21 cellular contexts compared by ENCODE assay signal in genomic region chr7:156148547-156148946, GRCh38.
A peak's percentile ranks its signal among the peaks of the same experiment; 100 is the strongest.
DNase-seq lines count a peak whose midpoint lies in the region; ATAC-seq and TF ChIP-seq lines count a peak whose summit lies in the region.
"Had no signal": no experiment of that assay in that cellular context is flagged by ENCODE, and none has a peak within 500 bp of the region (broad histone marks: within the 10 kb centered on the region; RNA-seq: fewer than 3 reads in every experiment).

No MANE protein-coding gene starts in this region.

- H3K9me3 ChIP-seq in trophoblast cell (ENCODE audit: insufficient read depth, low read depth, low read length): no peaks in the 10 kb centered on the region
- no peaks in the 10 kb centered on the region for H3K9me3 ChIP-seq in lower lobe of right lung
- H3K9me3 ChIP-seq in T-helper 17 cell (ENCODE audit: control insufficient read depth, low read length, poor library complexity, severe bottlenecking): no peaks in the 10 kb centered on the region
- H3K9me3 ChIP-seq: BLaER1, Caco-2 had no signal

- no peak overlapping the region for H3K4me3 ChIP-seq in trophoblast cell (ENCODE audit: low read depth, low read length)
- H3K4me3 ChIP-seq in lower lobe of right lung: no peak overlapping the region
- H3K4me3 ChIP-seq: BLaER1, GM23248 had no signal

- no peak overlapping the region for H2AFZ ChIP-seq in trophoblast cell (ENCODE audit: insufficient read depth, low read length, poor library complexity)
- H2AFZ ChIP-seq: GM23248 had no signal

- H3K23ac ChIP-seq in trophoblast cell (ENCODE audit: low read length): no peak overlapping the region

- no peak overlapping the region for H3K27ac Mint-ChIP-seq in T-helper 17 cell
- H3K27ac Mint-ChIP-seq: B cell; CD4-positive, CD25-positive, alpha-beta regulatory T cell; CD8-positive, alpha-beta T cell had no signal

- H3K27ac ChIP-seq in trophoblast cell (ENCODE audit: low read depth, low read length) (no peak overlapping the region), lower lobe of right lung (no peak overlapping the region)
- H3K27ac ChIP-seq: 22Rv1, BLaER1, C4-2B, GM23248 had no signal

- H3K9ac ChIP-seq in trophoblast cell (ENCODE audit: low read length): peak overlapping the region; percentile 44
- H3K9ac ChIP-seq: BLaER1, GM23248 had no signal

- no peak overlapping the region for H4K12ac ChIP-seq in trophoblast cell (ENCODE audit: low read depth, low read length)

- H3K14ac ChIP-seq in trophoblast cell (ENCODE audit: low read length): no peak overlapping the region

- no peak for TF ChIP-seq CTCF in lower lobe of right lung (IDR thresholded peaks at IDR 0.05)

- peaks cover 32% of the 10 kb centered on the region for H3K27me3 Mint-ChIP-seq in T-helper 17 cell
- H3K27me3 Mint-ChIP-seq: CD4-positive, CD25-positive, alpha-beta regulatory T cell had no signal

- no peak overlapping the region for H4K8ac ChIP-seq in trophoblast cell (ENCODE audit: low read depth, low read length)

- H4K91ac ChIP-seq in trophoblast cell (ENCODE audit: low read depth, low read length): no peak overlapping the region

- H2BK5ac ChIP-seq in trophoblast cell (ENCODE audit: low read depth, low read length, poor library complexity): no peak overlapping the region

- no peaks in the 10 kb centered on the region for H3K36me3 Mint-ChIP-seq in T-helper 17 cell (ENCODE audit: low read depth)
- H3K36me3 Mint-ChIP-seq: CD4-positive, CD25-positive, alpha-beta regulatory T cell; CD8-positive, alpha-beta T cell had no signal

- H3K79me2 ChIP-seq in trophoblast cell (ENCODE audit: control insufficient read depth, insufficient read depth, low read length, poor library complexity): no peaks in the 10 kb centered on the region

- H3K79me1 ChIP-seq in trophoblast cell (ENCODE audit: low read length): no peaks in the 10 kb centered on the region

- DNase-seq in activated effector memory CD4-positive, alpha-beta T cell treated with anti-CD3 and anti-CD28 coated beads, Interleukin-2, amount 50 U/mL, for 16 hours: peak; percentile 53
- no peak for DNase-seq in activated effector memory CD4-positive, alpha-beta T cell treated with Interleukin-2 at 50 U/mL for 16 hours
- DNase-seq in islet precursor cell (peak; percentile 34), trophoblast cell (no peak), lower lobe of right lung (no peak), SW480 (ENCODE audit: low spot score) (no peak), T-helper 17 cell (no peak)
- DNase-seq: Caco-2; CD4-positive, CD25-positive, alpha-beta regulatory T cell; CD8-positive, alpha-beta T cell; DMS 273 treated with DMSO at 0.1 percent for 48 hours; DMS53; DMS79 treated with DMSO at 0.1 percent for 48 hours; GF-D8; GM23248; HCEC 1CT had no signal

- H2BK12ac ChIP-seq in trophoblast cell (ENCODE audit: low read length): no peak overlapping the region

- ATAC-seq in lower lobe of right lung: no peak
- ATAC-seq in T-helper 17 cell: no peak
- ATAC-seq in GM19397 (IDR thresholded peaks at IDR 0.05; ENCODE audit: unreplicated experiment): no peak
- ATAC-seq: CD8-positive, alpha-beta T cell had no signal

- H3K4me2 ChIP-seq in trophoblast cell (ENCODE audit: low read length): no peak overlapping the region
- H3K4me2 ChIP-seq: BLaER1 had no signal

- intact Hi-C loops in lower lobe of right lung (cut with DNase I): no loop called here

- H3K18ac ChIP-seq in trophoblast cell (ENCODE audit: low read length): no peak overlapping the region

- H3K4ac ChIP-seq in trophoblast cell (ENCODE audit: low read depth, low read length): no peak overlapping the region

- no peaks in the 10 kb centered on the region for H3K4me1 Mint-ChIP-seq in T-helper 17 cell
- H3K4me1 Mint-ChIP-seq: B cell; CD4-positive, CD25-positive, alpha-beta regulatory T cell had no signal

- no peak overlapping the region for H2AK5ac ChIP-seq in trophoblast cell (ENCODE audit: low read length)

- WGBS in trophoblast cell (ENCODE audit: extremely low coverage, insufficient coverage, insufficient read length): no CpG with 5 or more reads among the region's 8 CpGs

- no peak overlapping the region for H2BK120ac ChIP-seq in trophoblast cell (ENCODE audit: insufficient read depth, low read length, poor library complexity)

- no peak overlapping the region for H3K4me3 Mint-ChIP-seq in T-helper 17 cell
- H3K4me3 Mint-ChIP-seq: B cell; CD4-positive, CD25-positive, alpha-beta regulatory T cell; CD8-positive, alpha-beta T cell had no signal

- H3K4me1 ChIP-seq in trophoblast cell (ENCODE audit: control insufficient read depth in 1 of 2, insufficient read depth in 2 of 2, low read length in 2 of 2) (no peaks in the 10 kb centered on the region), lower lobe of right lung (no peaks in the 10 kb centered on the region)

- H3K27me3 ChIP-seq in trophoblast cell (ENCODE audit: insufficient read depth, low read length): no peaks in the 10 kb centered on the region
- peaks cover 6% of the 10 kb centered on the region for H3K27me3 ChIP-seq in lower lobe of right lung (ENCODE audit: low read depth)
- H3K27me3 ChIP-seq: BLaER1 had no signal

- H3K36me3 ChIP-seq in trophoblast cell (ENCODE audit: control insufficient read depth in 1 of 2, insufficient read depth in 2 of 2, low read length in 2 of 2) (no peaks in the 10 kb centered on the region), lower lobe of right lung (no peaks in the 10 kb centered on the region)
- H3K36me3 ChIP-seq: BLaER1 had no signal

Comparison
In these comparisons a context has a peak if more than half of its experiments do, and no peak if none do; other contexts are left out.
1. DNase-seq: peak in activated effector memory CD4-positive, alpha-beta T cell treated with anti-CD3 and anti-CD28 coated beads, Interleukin-2, amount 50 U/mL, for 16 hours (single experiment) and islet precursor cell (single experiment); none in activated effector memory CD4-positive, alpha-beta T cell treated with Interleukin-2 at 50 U/mL for 16 hours (single experiment), trophoblast cell (0 of 2), lower lobe of right lung (single experiment), SW480 (single experiment) and T-helper 17 cell (0 of 3).